In genomic region chr7:1550005-1550845, GRCh38 we compare ENCODE assay signal across 15 cellular contexts. TPM values are rescaled to one million over a fixed set of nuclear protein-coding genes. Genes with fewer than 3 reads are reported as not detected.
DNase-seq lines count a peak whose midpoint lies in the region; ATAC-seq and TF ChIP-seq lines count a peak whose summit lies in the region.
"Had no signal": no experiment of that assay in that cellular context is flagged by ENCODE, and none has a peak within 500 bp of the region (broad histone marks: within the 10 kb centered on the region; RNA-seq: fewer than 3 reads in every experiment).

No MANE protein-coding gene starts in this region.

- H2AFZ ChIP-seq in neuronal stem cell (ENCODE audit: low read length): no peak overlapping the region

- no peaks in the 10 kb centered on the region for H3K9me3 ChIP-seq in Panc1 (ENCODE audit: control insufficient read depth, insufficient read depth, low read depth, low read length)
- peaks cover 0 to 3% of the 10 kb centered on the region in 2 donors for H3K9me3 ChIP-seq in neuronal stem cell (replicated peaks in 1 of 2; ENCODE audit: control insufficient read depth in 2 of 2, insufficient read depth in 1 of 2, low read depth in 1 of 2, low read length in 2 of 2)
- H3K9me3 ChIP-seq: BLaER1 treated with 17β-estradiol and CSF1 and Interleukin-3, amounts not matched to agents 10 nM and 100 nM had no signal

- H3K27ac Mint-ChIP-seq in activated naive CD4-positive, alpha-beta T cell treated with anti-CD3 and anti-CD28 coated beads, Interleukin-2, amount 50 U/mL, for 24 hours: peak overlapping the region; percentile 38
- H3K27ac Mint-ChIP-seq in CD14-positive monocyte: no peak overlapping the region
- H3K27ac Mint-ChIP-seq: CD4-positive, alpha-beta memory T cell; IgD-negative memory B cell had no signal

- H4K91ac ChIP-seq in neuronal stem cell (ENCODE audit: low read depth, low read length, poor library complexity): no peak overlapping the region

- H3K27ac ChIP-seq in Panc1 (ENCODE audit: low read length) (no peak overlapping the region), neuronal stem cell (replicated peaks; ENCODE audit: low read length) (no peak overlapping the region)
- H3K27ac ChIP-seq: BLaER1 treated with 17β-estradiol and CSF1 and Interleukin-3, amounts not matched to agents 10 nM and 100 nM had no signal

- peak overlapping the region; percentile 39 for H2BK5ac ChIP-seq in neuronal stem cell (ENCODE audit: low read length)

- TF ChIP-seq CTCF in CD14-positive monocyte (IDR thresholded peaks at IDR 0.05) (no peak), Panc1 (IDR thresholded peaks at IDR 0.05) (peak; percentile 15; the same call in 1 of the 2 replicates)

- no peak for DNase-seq in activated naive CD4-positive, alpha-beta T cell treated with anti-CD3 and anti-CD28 coated beads, Interleukin-2, amount 50 U/mL, for 16 hours
- DNase-seq in CD14-positive monocyte (ENCODE audit: low spot score) (peak; percentile 47), Panc1 (ENCODE audit: low read depth, low spot score) (no peak), neuronal stem cell (ENCODE audit: low spot score) (no peak), DMS79 (lab: John Stamatoyannopoulos, UW) (no peak), NCI-H128 (lab: John Stamatoyannopoulos, UW; ENCODE audit: unreplicated experiment) (no peak)
- DNase-seq: 8988T, AML-193, DMS79 treated with DMSO at 0.1 percent for 48 hours, EL had no signal

- no peak overlapping the region for H3K4me3 Mint-ChIP-seq in activated naive CD4-positive, alpha-beta T cell treated with anti-CD3 and anti-CD28 coated beads, Interleukin-2, amount 50 U/mL, for 24 hours
- no peak overlapping the region for H3K4me3 Mint-ChIP-seq in CD14-positive monocyte
- H3K4me3 Mint-ChIP-seq: CD4-positive, alpha-beta memory T cell; IgD-negative memory B cell had no signal

- H3K9ac ChIP-seq in neuronal stem cell (ENCODE audit: low read depth, low read length, poor library complexity): peak overlapping the region; percentile 30
- H3K9ac ChIP-seq: BLaER1 treated with 17β-estradiol and CSF1 and Interleukin-3, amounts not matched to agents 10 nM and 100 nM had no signal

- H3K9me3 Mint-ChIP-seq in activated naive CD4-positive, alpha-beta T cell treated with anti-CD3 and anti-CD28 coated beads, Interleukin-2, amount 50 U/mL, for 24 hours: no peaks in the 10 kb centered on the region
- H3K9me3 Mint-ChIP-seq in CD14-positive monocyte: peaks cover 0 to 2% (median 0%) of the 10 kb centered on the region in 7 donors
- H3K9me3 Mint-ChIP-seq: IgD-negative memory B cell had no signal

- no peaks in the 10 kb centered on the region for H3K36me3 Mint-ChIP-seq in activated naive CD4-positive, alpha-beta T cell treated with anti-CD3 and anti-CD28 coated beads, Interleukin-2, amount 50 U/mL, for 24 hours
- no peaks in the 10 kb centered on the region for H3K36me3 Mint-ChIP-seq in CD14-positive monocyte
- H3K36me3 Mint-ChIP-seq: CD4-positive, alpha-beta memory T cell; IgD-negative memory B cell had no signal

- peaks cover 25% of the 10 kb centered on the region for H3K4me1 ChIP-seq in Panc1 (ENCODE audit: control insufficient read depth, insufficient read depth, low read length)
- H3K4me1 ChIP-seq in neuronal stem cell (ENCODE audit: control insufficient read depth in 2 of 2, insufficient read depth in 1 of 2, low read depth in 1 of 2, low read length in 2 of 2): peaks cover 1 to 3% of the 10 kb centered on the region in 2 donors

- H3K23ac ChIP-seq in neuronal stem cell (ENCODE audit: low read depth, low read length, poor library complexity): peak overlapping the region; percentile 80

- no peaks in the 10 kb centered on the region for H3K27me3 ChIP-seq in Panc1 (ENCODE audit: control insufficient read depth, insufficient read depth, low read length)
- H3K27me3 ChIP-seq in neuronal stem cell (ENCODE audit: control insufficient read depth in 3 of 3, insufficient read depth in 3 of 3, low read depth in 1 of 3, low read length in 3 of 3): peaks cover 0 to 6% (median 3%) of the 10 kb centered on the region in 3 experiments
- H3K27me3 ChIP-seq: BLaER1 treated with 17β-estradiol and CSF1 and Interleukin-3, amounts not matched to agents 10 nM and 100 nM had no signal

- no peak overlapping the region for H3K4ac ChIP-seq in neuronal stem cell (ENCODE audit: low read length)

- no peaks in the 10 kb centered on the region for H3K4me1 Mint-ChIP-seq in activated naive CD4-positive, alpha-beta T cell treated with anti-CD3 and anti-CD28 coated beads, Interleukin-2, amount 50 U/mL, for 24 hours
- peaks cover 4% of the 10 kb centered on the region for H3K4me1 Mint-ChIP-seq in CD14-positive monocyte

- H2AK5ac ChIP-seq in neuronal stem cell (ENCODE audit: low read depth, low read length): peak overlapping the region; percentile 92

- no CpG with 5 or more reads among the region's 42 CpGs for WGBS in neuronal stem cell (ENCODE audit: extremely low coverage in 2 of 2, insufficient read length in 2 of 2, insufficient replicate concordance in 1 of 2), 2 donors

- POLR2A ChIA-PET in Panc1 (lab: Charles Lee): no interaction called here

- H3K4me3 ChIP-seq in Panc1 (ENCODE audit: low read depth in 2 of 2, low read length in 2 of 2) (no peak overlapping the region), neuronal stem cell (ENCODE audit: low read length in 2 of 2) (no peak overlapping the region)
- H3K4me3 ChIP-seq: BLaER1 treated with 17β-estradiol and CSF1 and Interleukin-3, amounts not matched to agents 10 nM and 100 nM had no signal

- H3K79me1 ChIP-seq in neuronal stem cell (ENCODE audit: low read depth, low read length): peaks cover 2% of the 10 kb centered on the region

- H2BK120ac ChIP-seq in neuronal stem cell (ENCODE audit: low read depth, low read length): peak overlapping the region; percentile 14

- peak overlapping the region; percentile 76 for H3K18ac ChIP-seq in neuronal stem cell (ENCODE audit: low read length)

- CTCF ChIA-PET in Panc1 (lab: Charles Lee): no interaction called here

- H2BK15ac ChIP-seq in neuronal stem cell (ENCODE audit: low read length): peak overlapping the region; percentile 94

- no peaks in the 10 kb centered on the region for H3K27me3 Mint-ChIP-seq in activated naive CD4-positive, alpha-beta T cell treated with anti-CD3 and anti-CD28 coated beads, Interleukin-2, amount 50 U/mL, for 24 hours
- H3K27me3 Mint-ChIP-seq in CD14-positive monocyte (ENCODE audit: low read depth in 3 of 3): peaks cover 0 to 2% (median 0%) of the 10 kb centered on the region in 3 donors
- H3K27me3 Mint-ChIP-seq: CD4-positive, alpha-beta memory T cell had no signal

- no peak overlapping the region for H3K14ac ChIP-seq in neuronal stem cell (ENCODE audit: low read length)

- H3K4me2 ChIP-seq in neuronal stem cell (ENCODE audit: insufficient read depth, low read length, poor library complexity, severe bottlenecking): no peak overlapping the region
- H3K4me2 ChIP-seq: BLaER1 treated with 17β-estradiol and CSF1 and Interleukin-3, amounts not matched to agents 10 nM and 100 nM had no signal

- in situ Hi-C loops in Panc1 (cut with HindIII; ENCODE audit: low pct_unique_long_range_greater_than_20kb, low sequenced_read_pairs): no loop called here

- H4K8ac ChIP-seq in neuronal stem cell (ENCODE audit: low read depth, low read length): peak overlapping the region; percentile 65

- ATAC-seq in Panc1 (no peak), HG02970 (IDR thresholded peaks at IDR 0.05; ENCODE audit: low FRiP score, unreplicated experiment) (no peak)

- BruUV-seq in Panc1 (replicated peaks; lab: Mats Ljungman, UMichigan): no TSS peak

- no peak overlapping the region for H2BK12ac ChIP-seq in neuronal stem cell (ENCODE audit: low read length)

- intact Hi-C loops in CD14-positive monocyte (cut with micrococcal nuclease) (no loop called here), Panc1 (cut with micrococcal nuclease; ENCODE audit: unreplicated experiment) (no loop called here)

- H3K36me3 ChIP-seq in Panc1 (ENCODE audit: control insufficient read depth, insufficient read depth, low read length): no peaks in the 10 kb centered on the region
- no peaks in the 10 kb centered on the region for H3K36me3 ChIP-seq in neuronal stem cell (replicated peaks in 1 of 2; ENCODE audit: control insufficient read depth in 2 of 2, insufficient read depth in 2 of 2, low read length in 2 of 2)
- H3K36me3 ChIP-seq: BLaER1 treated with 17β-estradiol and CSF1 and Interleukin-3, amounts not matched to agents 10 nM and 100 nM had no signal

RNA-seq across cellular contexts. Expression of gene TMEM184A, which starts 5.8 kb away (rescaled TPM):
- not detected for polyA plus RNA-seq in CD14-positive monocyte
- total RNA-seq in Panc1 (2021; ENCODE audit: unreplicated experiment): 9.2 TPM
- polyA plus RNA-seq in Panc1 (2012; ENCODE audit: insufficient read length): 13.7 TPM
- polyA plus RNA-seq in neuronal stem cell (2013, experiment 1 of 2): 0.32 TPM
- polyA plus RNA-seq in neuronal stem cell (2013, experiment 2 of 2): 0.28 TPM
- total RNA-seq: CD4-positive, alpha-beta memory T cell had no signal
- polyA plus RNA-seq: CD4-positive, alpha-beta memory T cell had no signal

RNA-seq across cellular contexts. Expression of gene PSMG3, which starts 19.6 kb away (rescaled TPM):
- polyA plus RNA-seq in CD14-positive monocyte: 10 to 100 TPM; 34.5 to 38.8 TPM
- 59.4 TPM for total RNA-seq in Panc1 (2021; ENCODE audit: unreplicated experiment)
- 81.5 TPM for polyA plus RNA-seq in Panc1 (2012; ENCODE audit: insufficient read length)
- polyA plus RNA-seq in neuronal stem cell (2013, experiment 1 of 2): 16.9 TPM
- 15.7 TPM for polyA plus RNA-seq in neuronal stem cell (2013, experiment 2 of 2)

RNA-seq across cellular contexts. Expression of gene MAFK, which starts 19.7 kb away (rescaled TPM):
- under 1 TPM; 0.30 to 0.48 TPM for polyA plus RNA-seq in CD14-positive monocyte
- total RNA-seq in Panc1 (2021; ENCODE audit: unreplicated experiment): 125 TPM
- 120 TPM for polyA plus RNA-seq in Panc1 (2012; ENCODE audit: insufficient read length)
- 4.4 TPM for polyA plus RNA-seq in neuronal stem cell (2013, experiment 1 of 2)
- polyA plus RNA-seq in neuronal stem cell (2013, experiment 2 of 2): 4.1 TPM

RNA-seq across cellular contexts. Expression of gene INTS1, which starts 46.0 kb away (rescaled TPM):
- 1 to 10 TPM; 5.5 to 7.3 TPM for polyA plus RNA-seq in CD14-positive monocyte
- 173 TPM for total RNA-seq in Panc1 (2021; ENCODE audit: unreplicated experiment)
- 196 TPM for polyA plus RNA-seq in Panc1 (2012; ENCODE audit: insufficient read length)
- polyA plus RNA-seq in neuronal stem cell (2013, experiment 1 of 2): 25.3 TPM
- 24.4 TPM for polyA plus RNA-seq in neuronal stem cell (2013, experiment 2 of 2)
